Comparison of ENCODE assay signal across 8 cellular contexts in the genomic region with DNA sequence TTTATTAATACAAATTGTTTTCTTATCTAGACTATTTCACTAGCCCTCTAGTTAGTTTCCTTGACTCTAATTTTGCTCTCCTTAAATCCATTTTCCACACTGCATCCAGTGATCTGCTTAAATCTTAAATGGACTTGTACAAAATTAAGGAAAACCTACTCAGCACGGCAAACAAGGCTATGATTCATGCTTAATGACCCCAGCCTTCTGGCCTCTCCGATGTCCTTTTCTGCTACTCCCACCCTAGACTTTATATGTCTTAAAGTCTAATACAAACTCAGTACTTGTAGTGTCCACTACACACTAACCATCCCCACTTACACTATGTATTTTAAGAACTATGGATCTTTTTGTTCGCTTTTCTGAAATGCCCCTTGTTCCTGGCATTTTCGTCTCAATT. TPM values are rescaled to one million over a fixed set of nuclear protein-coding genes. Genes with fewer than 3 reads are reported as not detected.
A peak's percentile ranks its signal among the peaks of the same experiment; 100 is the strongest.
DNase-seq lines count a peak whose midpoint lies in the region; ATAC-seq and TF ChIP-seq lines count a peak whose summit lies in the region.

No MANE protein-coding gene starts in this region.

- peaks cover 27% of the 10 kb centered on the region for H3K4me1 ChIP-seq in upper lobe of right lung

- peaks cover 16% of the 10 kb centered on the region for H3K36me3 Mint-ChIP-seq in activated naive CD4-positive, alpha-beta T cell treated with anti-CD3 and anti-CD28 coated beads, Interleukin-2, amount 50 U/mL, for 24 hours
- peaks cover 73% of the 10 kb centered on the region for H3K36me3 Mint-ChIP-seq in activated T-helper 17 cell treated with anti-CD3 and anti-CD28 coated beads, Interleukin-2, amount 50 U/mL, for 72 hours (ENCODE audit: low read depth)

- H3K27ac Mint-ChIP-seq in activated naive CD4-positive, alpha-beta T cell treated with anti-CD3 and anti-CD28 coated beads, Interleukin-2, amount 50 U/mL, for 24 hours, result peak overlapping the region; percentile 82
- H3K27ac Mint-ChIP-seq in activated T-helper 17 cell treated with anti-CD3 and anti-CD28 coated beads, Interleukin-2, amount 50 U/mL, for 72 hours, result peak overlapping the region; percentile 89

- peaks cover 70% of the 10 kb centered on the region for H3K4me1 Mint-ChIP-seq in activated naive CD4-positive, alpha-beta T cell treated with anti-CD3 and anti-CD28 coated beads, Interleukin-2, amount 50 U/mL, for 24 hours
- peaks cover 32% of the 10 kb centered on the region for H3K4me1 Mint-ChIP-seq in activated T-helper 17 cell treated with anti-CD3 and anti-CD28 coated beads, Interleukin-2, amount 50 U/mL, for 72 hours

- H3K9me3 Mint-ChIP-seq in activated naive CD4-positive, alpha-beta T cell treated with anti-CD3 and anti-CD28 coated beads, Interleukin-2, amount 50 U/mL, for 24 hours, result no peaks in the 10 kb centered on the region
- H3K9me3 Mint-ChIP-seq in activated T-helper 17 cell treated with anti-CD3 and anti-CD28 coated beads, Interleukin-2, amount 50 U/mL, for 72 hours, result no peaks in the 10 kb centered on the region

- no peaks in the 10 kb centered on the region for H3K27me3 Mint-ChIP-seq in activated naive CD4-positive, alpha-beta T cell treated with anti-CD3 and anti-CD28 coated beads, Interleukin-2, amount 50 U/mL, for 24 hours
- H3K27me3 Mint-ChIP-seq in activated T-helper 17 cell treated with anti-CD3 and anti-CD28 coated beads, Interleukin-2, amount 50 U/mL, for 72 hours, result no peaks in the 10 kb centered on the region

- no peak for TF ChIP-seq CTCF in kidney epithelial cell (IDR thresholded peaks at IDR 0.05; ENCODE audit: insufficient read depth, low read length, poor library complexity, severe bottlenecking)
- TF ChIP-seq CTCF in upper lobe of right lung (IDR thresholded peaks at IDR 0.05), result no peak

- DNase-seq in activated naive CD4-positive, alpha-beta T cell (lab: John Stamatoyannopoulos, UW), result no peak
- no peak for DNase-seq in kidney epithelial cell (ENCODE audit: low read depth)
- no peak for DNase-seq in upper lobe of right lung
- DNase-seq in 8988T, result no peak

- intact Hi-C loops in upper lobe of right lung (cut with DNase I), result no loop called here

- ATAC-seq in activated T-helper 17 cell treated with anti-CD3 and anti-CD28 coated beads, Interleukin-2, amount 50 U/mL, for 72 hours (replicated peaks), result no peak
- ATAC-seq in upper lobe of right lung (no peak), HG03196 (IDR thresholded peaks at IDR 0.05; ENCODE audit: unreplicated experiment) (no peak), HG02759 (IDR thresholded peaks at IDR 0.05; ENCODE audit: unreplicated experiment) (no peak)

- H3K4me3 Mint-ChIP-seq in activated naive CD4-positive, alpha-beta T cell treated with anti-CD3 and anti-CD28 coated beads, Interleukin-2, amount 50 U/mL, for 24 hours, result peak overlapping the region; percentile 93
- peak overlapping the region; percentile 85 for H3K4me3 Mint-ChIP-seq in activated T-helper 17 cell treated with anti-CD3 and anti-CD28 coated beads, Interleukin-2, amount 50 U/mL, for 72 hours

- H3K9me3 ChIP-seq in upper lobe of right lung, result no peaks in the 10 kb centered on the region

- H3K27me3 ChIP-seq in kidney epithelial cell (ENCODE audit: control insufficient read depth, insufficient read depth, low read length) (no peaks in the 10 kb centered on the region), upper lobe of right lung (no peaks in the 10 kb centered on the region)

- H3K27ac ChIP-seq in upper lobe of right lung, result no peak overlapping the region

- peak overlapping the region; percentile 64 for H3K4me3 ChIP-seq in kidney epithelial cell (ENCODE audit: low read depth, low read length)
- peak overlapping the region; percentile 82 for H3K4me3 ChIP-seq in upper lobe of right lung

- no peaks in the 10 kb centered on the region for H3K36me3 ChIP-seq in kidney epithelial cell (ENCODE audit: control insufficient read depth, insufficient read depth, low read length)
- no peaks in the 10 kb centered on the region for H3K36me3 ChIP-seq in upper lobe of right lung

RNA-seq across cellular contexts. Expression of a gene that starts 2.2 kb away (rescaled TPM):
- 10 to 100 TPM; 37.6 to 43.1 TPM for total RNA-seq in activated T-helper 17 cell treated with anti-CD3 and anti-CD28 coated beads, Interleukin-2, amount 50 U/mL, for 72 hours
- 58.5 and 64.6 TPM in 2 replicates for total RNA-seq in kidney epithelial cell
- total RNA-seq in upper lobe of right lung, result 92.7 TPM

RNA-seq across cellular contexts. Expression of a gene that starts 2.5 kb away (rescaled TPM):
- total RNA-seq in activated T-helper 17 cell treated with anti-CD3 and anti-CD28 coated beads, Interleukin-2, amount 50 U/mL, for 72 hours, result 10 to 100 TPM; 12.7 to 15.2 TPM
- 3.4 and 16.9 TPM in 2 replicates for total RNA-seq in kidney epithelial cell
- 3.1 TPM for total RNA-seq in upper lobe of right lung
